14 cellular contexts compared by ENCODE assay signal in genomic region chr10:77504196-77504869, GRCh38.
DNase-seq lines count a peak whose midpoint lies in the region; ATAC-seq and TF ChIP-seq lines count a peak whose summit lies in the region.
"Had no signal": no experiment of that assay in that cellular context is flagged by ENCODE, and none has a peak within 500 bp of the region (broad histone marks: within the 10 kb centered on the region; RNA-seq: fewer than 3 reads in every experiment).

No MANE protein-coding gene starts in this region.

- H3K4me1 ChIP-seq in PC-3 (ENCODE audit: insufficient read depth, low read length): peaks cover 80% of the 10 kb centered on the region
- H3K4me1 ChIP-seq in mesodermal cell (ENCODE audit: control insufficient read depth, insufficient read depth, low read length, poor library complexity, severe bottlenecking): peaks cover 68% of the 10 kb centered on the region

- H3K36me3 ChIP-seq in PC-3 (ENCODE audit: low read depth, low read length) (no peaks in the 10 kb centered on the region), mesodermal cell (ENCODE audit: control insufficient read depth, insufficient read depth, low read length) (no peaks in the 10 kb centered on the region)

- DNase-seq in EL: peak; percentile 66
- no peak for DNase-seq in PC-3
- no peak for DNase-seq in epithelial cell of prostate (ENCODE audit: low read depth, low spot score)
- no peak for DNase-seq in activated CD4-positive, alpha-beta T cell treated with anti-CD3 and anti-CD28 coated beads, Interleukin-2, amount 50 U/mL, for 48 hours
- DNase-seq in AG08396 (ENCODE audit: low spot score): no peak
- DNase-seq in stimulated activated CD4-positive, alpha-beta T cell treated with anti-CD3 and anti-CD28 coated beads, Interleukin-1b, Interleukin-23, amount 100 ng/mL, for 48 hours: no peak
- DNase-seq in activated CD4-positive, alpha-beta T cell treated with anti-CD3 and anti-CD28 coated beads, Interleukin-2, amount 50 U/mL, for 4 hours: no peak
- DNase-seq: activated CD4-positive, alpha-beta memory T cell treated with anti-CD3 and anti-CD28 coated beads, Interleukin-2, amount 10 ng/mL, durations not matched to agents 7 days and 5 days; CD4-positive, alpha-beta memory T cell; H7; NCI-H1105; stimulated activated naive CD4-positive, alpha-beta T cell treated with Interleukin-2 at 50 U/mL for 16 hours had no signal

- H4K20me1 ChIP-seq in PC-3 (ENCODE audit: low read length): no peaks in the 10 kb centered on the region

- H3K4me3 ChIP-seq in PC-3 (ENCODE audit: low read length) (no peak overlapping the region), mesodermal cell (ENCODE audit: extremely low read depth, insufficient read depth, low read length, poor library complexity, severe bottlenecking) (no peak overlapping the region)
- H3K4me3 ChIP-seq: GM12878 had no signal

- WGBS in mesodermal cell (ENCODE audit: insufficient coverage in 2 of 2), 2 experiments: 86% methylated on average over 2 of the region's 2 CpGs; no CpG with 5 or more reads in 1 of the 2 experiments

- BruUV-seq in PC-3 (replicated peaks; lab: Mats Ljungman, UMichigan): no TSS peak

- H3K9me3 ChIP-seq in PC-3 (ENCODE audit: low read length) (no peaks in the 10 kb centered on the region), mesodermal cell (ENCODE audit: control insufficient read depth, low read length) (no peaks in the 10 kb centered on the region)

- H3K27ac ChIP-seq in PC-3 (ENCODE audit: low read length) (peak overlapping the region; percentile 82), epithelial cell of prostate (peak overlapping the region; percentile 98), mesodermal cell (ENCODE audit: low read depth, low read length, severe bottlenecking) (peak overlapping the region; percentile 91)

- no peaks in the 10 kb centered on the region for H3K9me2 ChIP-seq in PC-3 (replicated peaks; ENCODE audit: low read length)

- peaks cover 64% of the 10 kb centered on the region for H3K79me2 ChIP-seq in PC-3 (ENCODE audit: low read length)

- H3K9ac ChIP-seq in PC-3 (ENCODE audit: low read length): no peak overlapping the region

- H3K27me3 ChIP-seq in PC-3 (ENCODE audit: low read length): no peaks in the 10 kb centered on the region

- no peak for TF ChIP-seq CTCF in PC-3 (conservative IDR thresholded peaks at IDR 0.05; ENCODE audit: low read depth, low read length)

- peak; percentile 5 for ATAC-seq in PC-3
- ATAC-seq: GM12878 had no signal

- intact Hi-C loops in PC-3 (cut with micrococcal nuclease): loop anchor here (2.0 kb wide), 4 partner anchors 26 to 340 kb away; no protein-coding TSS in a partner anchor

- peaks cover 27% of the 10 kb centered on the region for H3F3A ChIP-seq in PC-3 (ENCODE audit: low read length, unreplicated experiment)

- no peak overlapping the region for H2AFZ ChIP-seq in PC-3 (ENCODE audit: low read length)

- POLR2A ChIA-PET in PC-3 (lab: Charles Lee; ENCODE audit: unreplicated experiment): interaction anchor here (0.7 kb wide), 1 partner anchor 47 kb away, joined by 3 read pairs; no protein-coding TSS in a partner anchor

- CTCF ChIA-PET in PC-3 (lab: Charles Lee): interaction anchor here (0.6 to 2.4 kb wide), 10 partner anchors 10 to 336 kb away, joined by 3 to 14 read pairs (median 3); no protein-coding TSS in a partner anchor

- H3K4me2 ChIP-seq in PC-3 (ENCODE audit: low read length): peak overlapping the region; percentile 65
